In the genomic region with DNA sequence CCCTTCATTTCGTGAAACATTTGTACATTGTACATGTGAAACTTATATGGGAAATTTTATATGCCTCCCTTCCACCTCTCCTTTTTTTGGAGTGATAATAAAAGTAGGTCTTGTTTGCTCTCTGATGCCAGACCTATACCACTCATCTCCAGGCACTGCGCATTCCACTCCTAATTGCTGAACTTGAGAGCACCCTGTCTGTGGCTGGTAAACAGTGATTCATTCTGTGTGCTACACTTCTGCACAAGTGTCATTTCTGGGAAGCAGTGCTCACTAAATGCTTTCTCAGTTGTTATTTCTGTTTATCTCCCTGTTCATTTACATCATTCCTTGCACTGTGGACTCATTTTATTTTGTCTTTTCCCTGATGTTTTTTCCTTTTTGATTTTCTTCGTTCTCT, we compare ENCODE assay signal across 17 cellular contexts. TPM values are rescaled to one million over a fixed set of nuclear protein-coding genes. Genes with fewer than 3 reads are reported as not detected.
DNase-seq lines count a peak whose midpoint lies in the region; ATAC-seq and TF ChIP-seq lines count a peak whose summit lies in the region.
"Had no signal": no experiment of that assay in that cellular context is flagged by ENCODE, and none has a peak within 500 bp of the region (broad histone marks: within the 10 kb centered on the region; RNA-seq: fewer than 3 reads in every experiment).

No MANE protein-coding gene starts in this region.

- 58 to 80% methylated on average over 3 of the region's 3 CpGs for WGBS in lung, 2 donors

- no peak for TF ChIP-seq POLR2A in GM18505 (IDR thresholded peaks at IDR 0.05; ENCODE audit: borderline replicate concordance, extremely low read depth, insufficient read depth, insufficient read length)

- peak; percentile 15 for DNase-seq in BJ (ENCODE audit: low read depth)
- DNase-seq in NCI-H1105 (lab: John Stamatoyannopoulos, UW), result peak; percentile 43
- peak; percentile 88 for DNase-seq in amniotic epithelial cell (ENCODE audit: low read depth)
- DNase-seq in lung (ENCODE audit: low spot score), result peak; percentile 53
- DNase-seq in activated CD4-positive, alpha-beta T cell treated with anti-CD3 and anti-CD28 coated beads, Interleukin-2, amount 10 ng/mL, durations not matched to agents 24 days and 14 days, result no peak
- DNase-seq in H7, result no peak
- DNase-seq: activated CD8-positive, alpha-beta memory T cell treated with anti-CD3 and anti-CD28 coated beads, Interleukin-2, amount 50 U/mL, for 4 hours; amniotic stem cell; CD4-positive, CD25-positive, alpha-beta regulatory T cell; endodermal cell; naive thymus-derived CD4-positive, alpha-beta T cell; NCI-H1048; Peyer's patch; sigmoid colon had no signal

- H3K4me3 ChIP-seq in BJ (ENCODE audit: low read depth, low read length) (no peak overlapping the region), lung (no peak overlapping the region), H7 (ENCODE audit: insufficient read depth, low read depth, low read length) (no peak overlapping the region)
- H3K4me3 ChIP-seq: GM12878, Peyer's patch, sigmoid colon had no signal

- no peaks in the 10 kb centered on the region for H3K9me3 ChIP-seq in lung (ENCODE audit: control insufficient read depth in 2 of 2, insufficient read depth in 1 of 2, low read length in 1 of 2)
- H3K9me3 ChIP-seq: Peyer's patch, sigmoid colon had no signal

- peaks cover 3% of the 10 kb centered on the region for H3K9me3 Mint-ChIP-seq in activated CD4-positive, alpha-beta T cell treated with anti-CD3 and anti-CD28 coated beads, Interleukin-2, amount 10 ng/mL, durations not matched to agents 24 days and 14 days
- H3K9me3 Mint-ChIP-seq: endodermal cell had no signal

- peak; percentile 93 for ATAC-seq in lung (ENCODE audit: insufficient read depth, low FRiP score)
- no peak for ATAC-seq in GM21381 (IDR thresholded peaks at IDR 0.05; ENCODE audit: unreplicated experiment)
- ATAC-seq in GM18505 (IDR thresholded peaks at IDR 0.05; ENCODE audit: unreplicated experiment), result no peak
- ATAC-seq: GM12878; naive thymus-derived CD4-positive, alpha-beta T cell had no signal

- H3K4me1 Mint-ChIP-seq in activated CD4-positive, alpha-beta T cell treated with anti-CD3 and anti-CD28 coated beads, Interleukin-2, amount 10 ng/mL, durations not matched to agents 24 days and 14 days, result no peaks in the 10 kb centered on the region
- H3K4me1 Mint-ChIP-seq: CD4-positive, CD25-positive, alpha-beta regulatory T cell; endodermal cell; naive thymus-derived CD4-positive, alpha-beta T cell had no signal

- no peak overlapping the region for H3K27ac Mint-ChIP-seq in activated CD4-positive, alpha-beta T cell treated with anti-CD3 and anti-CD28 coated beads, Interleukin-2, amount 10 ng/mL, durations not matched to agents 24 days and 14 days
- H3K27ac Mint-ChIP-seq: CD4-positive, CD25-positive, alpha-beta regulatory T cell; endodermal cell; naive thymus-derived CD4-positive, alpha-beta T cell had no signal

- no peak for TF ChIP-seq CTCF in BJ (IDR thresholded peaks at IDR 0.05; ENCODE audit: insufficient read depth, low read depth, low read length)
- TF ChIP-seq CTCF in lung (IDR thresholded peaks at IDR 0.05; ENCODE audit: control extremely low read depth, extremely low read depth), result no peak

- intact Hi-C loops in activated CD4-positive, alpha-beta T cell treated with anti-CD3 and anti-CD28 coated beads, Interleukin-2, amount 10 ng/mL, durations not matched to agents 24 days and 14 days (cut with micrococcal nuclease), result no loop called here

- H3K27me3 Mint-ChIP-seq in activated CD4-positive, alpha-beta T cell treated with anti-CD3 and anti-CD28 coated beads, Interleukin-2, amount 10 ng/mL, durations not matched to agents 24 days and 14 days, result no peaks in the 10 kb centered on the region
- H3K27me3 Mint-ChIP-seq: CD4-positive, CD25-positive, alpha-beta regulatory T cell had no signal

- no peak overlapping the region for H3K27ac ChIP-seq in lung (ENCODE audit: low read depth in 1 of 2, low read length in 1 of 2)
- H3K27ac ChIP-seq: Peyer's patch, sigmoid colon had no signal

- CTCF ChIA-PET in BJ (lab: Yijun Ruan, JAX), result interaction anchor here (0.9 to 1.0 kb wide), 2 partner anchors 10 to 15 kb away, joined by 3 to 4 read pairs; a partner anchor contains a TSS

- POLR2A ChIA-PET in BJ (lab: Charles Lee), result interaction anchor here (0.6 kb wide), 1 partner anchor 19 kb away, joined by 3 read pairs; no protein-coding TSS in a partner anchor

- no peaks in the 10 kb centered on the region for H3K36me3 Mint-ChIP-seq in activated CD4-positive, alpha-beta T cell treated with anti-CD3 and anti-CD28 coated beads, Interleukin-2, amount 10 ng/mL, durations not matched to agents 24 days and 14 days (ENCODE audit: low read depth)
- H3K36me3 Mint-ChIP-seq: CD4-positive, CD25-positive, alpha-beta regulatory T cell; naive thymus-derived CD4-positive, alpha-beta T cell had no signal

- H3K36me3 ChIP-seq in BJ (ENCODE audit: control insufficient read depth, insufficient read depth, low read length) (no peaks in the 10 kb centered on the region), lung (ENCODE audit: control insufficient read depth in 2 of 2, insufficient read depth in 2 of 2, low read length in 2 of 2) (no peaks in the 10 kb centered on the region), H7 (replicated peaks; ENCODE audit: control insufficient read depth, insufficient read depth, low read length) (no peaks in the 10 kb centered on the region)
- H3K36me3 ChIP-seq: Peyer's patch, sigmoid colon had no signal

- H3K4me3 Mint-ChIP-seq in activated CD4-positive, alpha-beta T cell treated with anti-CD3 and anti-CD28 coated beads, Interleukin-2, amount 10 ng/mL, durations not matched to agents 24 days and 14 days, result no peak overlapping the region
- H3K4me3 Mint-ChIP-seq: CD4-positive, CD25-positive, alpha-beta regulatory T cell; endodermal cell; naive thymus-derived CD4-positive, alpha-beta T cell had no signal

- no peaks in the 10 kb centered on the region for H3K27me3 ChIP-seq in BJ (ENCODE audit: control insufficient read depth, insufficient read depth, low read length)
- H3K27me3 ChIP-seq in lung (ENCODE audit: control insufficient read depth, insufficient read depth), result no peaks in the 10 kb centered on the region
- peaks cover 1% of the 10 kb centered on the region; the same call in 1 of the 2 replicates for H3K27me3 ChIP-seq in H7 (ENCODE audit: control insufficient read depth, insufficient read depth, low read length)
- H3K27me3 ChIP-seq: Peyer's patch, sigmoid colon had no signal

- no peaks in the 10 kb centered on the region for H3K4me1 ChIP-seq in lung (ENCODE audit: control insufficient read depth in 2 of 2, insufficient read depth in 2 of 2, low read length in 2 of 2)
- H3K4me1 ChIP-seq: Peyer's patch, sigmoid colon had no signal

RNA-seq across cellular contexts. Expression of a gene that starts 15.6 kb away (rescaled TPM):
- polyA plus RNA-seq in BJ (2011; rRNA removed), result 3.1 and 4.2 TPM in 2 replicates
- polyA minus RNA-seq in BJ (2011; rRNA and poly(A)+ RNA removed), result 3.4 and 3.6 TPM in 2 replicates
- 10 to 100 TPM in 1 of 2 donors, 1 to 10 TPM in 1; 7.8 to 10.5 TPM for total RNA-seq in lung
- 1 to 10 TPM; 1.7 to 5.3 TPM for polyA plus RNA-seq in lung
- not detected in 2 replicates for total RNA-seq in activated CD4-positive, alpha-beta T cell treated with anti-CD3 and anti-CD28 coated beads, Interleukin-2, amount 10 ng/mL, durations not matched to agents 24 days and 14 days
- 0.04 and 0.14 TPM in 2 replicates for total RNA-seq in H7 (2014; rRNA removed; shearing (Covaris generic))
- total RNA-seq: CD4-positive, CD25-positive, alpha-beta regulatory T cell; GM12878; naive thymus-derived CD4-positive, alpha-beta T cell had no signal
- polyA plus RNA-seq: CD4-positive, CD25-positive, alpha-beta regulatory T cell; naive thymus-derived CD4-positive, alpha-beta T cell had no signal

Comparison
In these comparisons a context has a peak if more than half of its experiments do, and no peak if none do; other contexts are left out.
1. DNase-seq: peak in BJ (single experiment), NCI-H1105 (single experiment), amniotic epithelial cell (single experiment) and lung (single experiment); none in activated CD4-positive, alpha-beta T cell treated with anti-CD3 and anti-CD28 coated beads, Interleukin-2, amount 10 ng/mL, durations not matched to agents 24 days and 14 days (single experiment) and H7 (single experiment).